In the genomic region with DNA sequence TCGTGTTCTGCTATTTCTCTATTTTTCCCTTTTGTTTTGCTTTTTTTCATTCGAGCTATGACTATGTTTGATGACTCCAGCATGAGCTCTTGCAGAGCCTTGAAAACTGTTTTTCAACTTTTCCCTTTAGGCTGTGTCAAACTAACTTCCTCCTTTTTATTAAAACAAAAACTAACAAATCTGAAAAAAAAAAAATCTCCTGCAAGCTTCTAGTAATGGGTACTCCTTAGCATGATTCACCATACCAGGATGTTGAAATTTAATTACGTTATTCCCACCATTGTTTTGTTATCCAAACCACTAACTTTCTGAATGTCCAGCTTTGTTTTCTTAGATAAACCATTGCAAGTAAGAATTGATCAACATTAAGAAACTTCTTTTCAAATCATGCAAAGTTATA, we compare ENCODE assay signal across 17 cellular contexts. TPM values are rescaled to one million over a fixed set of nuclear protein-coding genes. Genes with fewer than 3 reads are reported as not detected.
DNase-seq lines count a peak whose midpoint lies in the region; ATAC-seq, FAIRE-seq and TF ChIP-seq lines count a peak whose summit lies in the region.
"Had no signal": no experiment of that assay in that cellular context is flagged by ENCODE, and none has a peak within 500 bp of the region (broad histone marks: within the 10 kb centered on the region; RNA-seq: fewer than 3 reads in every experiment).

No MANE protein-coding gene starts in this region.

- H3K27ac Mint-ChIP-seq in chondrocyte (ENCODE audit: unreplicated experiment), result no peak overlapping the region
- H3K27ac Mint-ChIP-seq: CD4-positive, alpha-beta memory T cell; IgD-negative memory B cell; natural killer cell treated with Interleukin-12 subunit alpha and Interleukin-12 subunit beta and Interleukin-15 and Interleukin-18, amount 100 ng/mL, for 72 hours had no signal

- peaks cover 18% of the 10 kb centered on the region for H3K9me3 Mint-ChIP-seq in chondrocyte (ENCODE audit: low read depth)
- H3K9me3 Mint-ChIP-seq: natural killer cell treated with Interleukin-12 subunit alpha and Interleukin-12 subunit beta and Interleukin-15 and Interleukin-18, amount 100 ng/mL, for 72 hours had no signal

- H3K27me3 Mint-ChIP-seq in chondrocyte (ENCODE audit: low read depth), result peaks cover 4% of the 10 kb centered on the region

- TF ChIP-seq POLR2A in right lobe of liver (IDR thresholded peaks at IDR 0.05), result no peak

- H3K9me3 ChIP-seq in BLaER1 treated with 17β-estradiol and CSF1 and Interleukin-3, amounts not matched to agents 10 nM and 100 nM (replicated peaks in 1 of 11), result no peaks in the 10 kb centered on the region
- no peaks in the 10 kb centered on the region for H3K9me3 ChIP-seq in right lobe of liver

- peak overlapping the region in 4 of 11 experiments; percentile 39 to 51 (median 48); a peak in 6 of 22 replicates for H3K9ac ChIP-seq in BLaER1 treated with 17β-estradiol and CSF1 and Interleukin-3, amounts not matched to agents 10 nM and 100 nM

- no peaks in the 10 kb centered on the region for H3K36me3 Mint-ChIP-seq in chondrocyte (ENCODE audit: low read depth)
- H3K36me3 Mint-ChIP-seq: CD4-positive, alpha-beta memory T cell; IgD-negative memory B cell; natural killer cell treated with Interleukin-12 subunit alpha and Interleukin-12 subunit beta and Interleukin-15 and Interleukin-18, amount 100 ng/mL, for 72 hours had no signal

- WGBS in right lobe of liver (ENCODE audit: insufficient coverage, low coverage, low lambda C conversion rate, missing lambda C conversion rate), result 23% methylated on average over 3 of the region's 3 CpGs

- no peaks in the 10 kb centered on the region for H4K20me1 ChIP-seq in BLaER1 treated with 17β-estradiol and CSF1 and Interleukin-3, amounts not matched to agents 10 nM and 100 nM

- DNase-seq in LHCN-M2 (ENCODE audit: low read depth), result peak; percentile 77
- peak; percentile 89 for DNase-seq in bronchial epithelial cell (ENCODE audit: low read depth)
- no peak for DNase-seq in chondrocyte (ENCODE audit: low spot score)
- DNase-seq in right lobe of liver, result no peak
- no peak for DNase-seq in activated gamma-delta T cell (lab: John Stamatoyannopoulos, UW)
- DNase-seq: activated CD8-positive, alpha-beta memory T cell treated with anti-CD3 and anti-CD28 coated beads, Interleukin-2, amount 50 U/mL, for 48 hours; aorta; CD4-positive, alpha-beta memory T cell; erythroblast; NCI-H2081 treated with DMSO at 0.1 percent for 48 hours had no signal

- H3K4me3 Mint-ChIP-seq in chondrocyte (ENCODE audit: unreplicated experiment), result no peak overlapping the region
- H3K4me3 Mint-ChIP-seq: CD4-positive, alpha-beta memory T cell; IgD-negative memory B cell; natural killer cell treated with Interleukin-12 subunit alpha and Interleukin-12 subunit beta and Interleukin-15 and Interleukin-18, amount 100 ng/mL, for 72 hours had no signal

- no peaks in the 10 kb centered on the region for H3K27me3 ChIP-seq in BLaER1 treated with 17β-estradiol and CSF1 and Interleukin-3, amounts not matched to agents 10 nM and 100 nM
- H3K27me3 ChIP-seq in bronchial epithelial cell (ENCODE audit: control insufficient read depth, insufficient read depth, low read length) (peaks cover 3% of the 10 kb centered on the region), right lobe of liver (no peaks in the 10 kb centered on the region)

- H3K4me1 ChIP-seq in BLaER1 treated with 17β-estradiol and CSF1 and Interleukin-3, amounts not matched to agents 10 nM and 100 nM, result peaks cover 0 to 23% (median 4%) of the 10 kb centered on the region in 10 experiments; a peak in 8 of 20 replicates
- H3K4me1 ChIP-seq in right lobe of liver, result no peaks in the 10 kb centered on the region

- H3K36me3 ChIP-seq in BLaER1 treated with 17β-estradiol and CSF1 and Interleukin-3, amounts not matched to agents 10 nM and 100 nM, result no peaks in the 10 kb centered on the region
- no peaks in the 10 kb centered on the region for H3K36me3 ChIP-seq in bronchial epithelial cell (ENCODE audit: control insufficient read depth, insufficient read depth, low read length)
- H3K36me3 ChIP-seq in right lobe of liver, result no peaks in the 10 kb centered on the region

- H3K4me3 ChIP-seq in BLaER1 treated with 17β-estradiol and CSF1 and Interleukin-3, amounts not matched to agents 10 nM and 100 nM, result peak overlapping the region in 3 of 10 experiments; percentile 4 to 15 (median 6); a peak in 3 of 20 replicates
- H3K4me3 ChIP-seq in bronchial epithelial cell (ENCODE audit: low read depth, low read length), result no peak overlapping the region
- no peak overlapping the region for H3K4me3 ChIP-seq in right lobe of liver

- FAIRE-seq in bronchial epithelial cell (lab: Jason Lieb, UNC) (no peak), islet of Langerhans (lab: Jason Lieb, UNC) (peak; percentile 30)
- FAIRE-seq: TTC549 had no signal

- H3K4me1 Mint-ChIP-seq in chondrocyte (ENCODE audit: low read depth), result peaks cover 4% of the 10 kb centered on the region
- H3K4me1 Mint-ChIP-seq: IgD-negative memory B cell had no signal

- no peak for ATAC-seq in right lobe of liver
- no peak for ATAC-seq in GM21515 (IDR thresholded peaks at IDR 0.05; ENCODE audit: unreplicated experiment)
- ATAC-seq: natural killer cell treated with Interleukin-12 subunit alpha and Interleukin-12 subunit beta and Interleukin-15 and Interleukin-18, amount 100 ng/mL, for 72 hours had no signal

- TF ChIP-seq CTCF in bronchial epithelial cell (IDR thresholded peaks at IDR 0.05; ENCODE audit: insufficient read depth, low read length, severe bottlenecking) (no peak), chondrocyte (IDR thresholded peaks at IDR 0.05) (no peak), right lobe of liver (IDR thresholded peaks at IDR 0.05) (no peak)

- H3K4me2 ChIP-seq in BLaER1 treated with 17β-estradiol and CSF1 and Interleukin-3, amounts not matched to agents 10 nM and 100 nM, result peak overlapping the region in 5 of 11 experiments; percentile 35 to 89 (median 64); a peak in 10 of 22 replicates

- peak overlapping the region in 6 of 11 experiments; percentile 36 to 76 (median 70); a peak in 11 of 22 replicates for H3K27ac ChIP-seq in BLaER1 treated with 17β-estradiol and CSF1 and Interleukin-3, amounts not matched to agents 10 nM and 100 nM
- no peak overlapping the region for H3K27ac ChIP-seq in right lobe of liver

- intact Hi-C loops in right lobe of liver (cut with DNase I), result no loop called here

RNA-seq across cellular contexts. Expression of gene CLDN10, which starts 12.4 kb away (rescaled TPM):
- total RNA-seq in LHCN-M2 (2014; rRNA removed) (not detected in 2 replicates), bronchial epithelial cell (0.51 TPM in 1 of 2 replicates, not detected in the other), chondrocyte (not detected in 3 replicates), right lobe of liver (1 to 10 TPM; 1.1 to 2.0 (median 1.5) TPM)
- polyA plus RNA-seq in LHCN-M2 (2012), result not detected
- total RNA-seq: CD4-positive, alpha-beta memory T cell; natural killer cell treated with Interleukin-12 subunit alpha and Interleukin-12 subunit beta and Interleukin-15 and Interleukin-18, amount 100 ng/mL, for 72 hours; OCI-LY7 had no signal
- polyA plus RNA-seq: CD4-positive, alpha-beta memory T cell; IgD-negative memory B cell had no signal

Comparison
In these comparisons a context has a peak if more than half of its experiments do, and no peak if none do; other contexts are left out.
1. H3K27ac ChIP-seq: peak in BLaER1 treated with 17β-estradiol and CSF1 and Interleukin-3, amounts not matched to agents 10 nM and 100 nM (6 of 11); none in right lobe of liver (0 of 3).
2. DNase-seq: peak in LHCN-M2 (single experiment) and bronchial epithelial cell (single experiment); none in chondrocyte (single experiment), right lobe of liver (0 of 3) and activated gamma-delta T cell (single experiment).